Comparison of ENCODE assay signal across 8 cellular contexts in genomic region chr15:75639709-75640482, GRCh38. TPM values are rescaled to one million over a fixed set of nuclear protein-coding genes. Genes with fewer than 3 reads are reported as not detected.
DNase-seq lines count a peak whose midpoint lies in the region; ATAC-seq and TF ChIP-seq lines count a peak whose summit lies in the region.

Gene IMP3 (minus strand): TSS chr15:75640224. CDS start chr15:75640168, 56 bp downstream.

- peaks cover 15% of the 10 kb centered on the region for H3K36me3 Mint-ChIP-seq in T-helper 1 cell treated with Interleukin-12 subunit alpha and Interleukin-12 subunit beta and Interleukin-4 antibody, amounts not matched to agents 30 μg/mL and 1 μg/mL, for 36 hours (ENCODE audit: low read depth)
- H3K36me3 Mint-ChIP-seq in progenitor cell of endocrine pancreas (ENCODE audit: insufficient read depth) = no peaks in the 10 kb centered on the region

- DNase-seq in GM13977 (ENCODE audit: low spot score) (peak; percentile 98), NCI-H1694 (lab: John Stamatoyannopoulos, UW) (peak; percentile 96), amniotic stem cell (lab: John Stamatoyannopoulos, UW) (peak; percentile 97), left cardiac atrium (peak; percentile 96), progenitor cell of endocrine pancreas (ENCODE audit: low spot score, unreplicated experiment) (peak; percentile 82), ureter (ENCODE audit: low spot score) (peak; percentile 97)

- H3K27me3 Mint-ChIP-seq in T-helper 1 cell treated with Interleukin-12 subunit alpha and Interleukin-12 subunit beta and Interleukin-4 antibody, amounts not matched to agents 30 μg/mL and 1 μg/mL, for 36 hours (ENCODE audit: low read depth) = peaks cover 3% of the 10 kb centered on the region
- peaks cover 6% of the 10 kb centered on the region for H3K27me3 Mint-ChIP-seq in progenitor cell of endocrine pancreas

- H3K9me3 Mint-ChIP-seq in T-helper 1 cell treated with Interleukin-12 subunit alpha and Interleukin-12 subunit beta and Interleukin-4 antibody, amounts not matched to agents 30 μg/mL and 1 μg/mL, for 36 hours = no peaks in the 10 kb centered on the region
- H3K9me3 Mint-ChIP-seq in progenitor cell of endocrine pancreas (ENCODE audit: low read depth) = no peaks in the 10 kb centered on the region

- peaks cover 28% of the 10 kb centered on the region for H3K4me1 Mint-ChIP-seq in T-helper 1 cell treated with Interleukin-12 subunit alpha and Interleukin-12 subunit beta and Interleukin-4 antibody, amounts not matched to agents 30 μg/mL and 1 μg/mL, for 36 hours (ENCODE audit: low read depth)
- H3K4me1 Mint-ChIP-seq in progenitor cell of endocrine pancreas (ENCODE audit: low read depth) = peaks cover 23% of the 10 kb centered on the region

- TF ChIP-seq CTCF in GM13977 (IDR thresholded peaks at IDR 0.05; ENCODE audit: extremely low read depth, insufficient read depth, missing control alignments) (no peak), progenitor cell of endocrine pancreas (IDR thresholded peaks at IDR 0.05; ENCODE audit: unreplicated experiment) (no peak)

- in situ Hi-C loops in GM13977 (cut with MboI; ENCODE audit: low pct_unique_long_range_greater_than_20kb, low sequenced_read_pairs, unreplicated experiment) = loop anchor here (25.0 kb wide), 1 partner anchor 278 kb away; the partner anchor contains the start of gene MAN2C1

- peak within 1 kb of the TSS; percentile 95 for H3K4me3 Mint-ChIP-seq in T-helper 1 cell treated with Interleukin-12 subunit alpha and Interleukin-12 subunit beta and Interleukin-4 antibody, amounts not matched to agents 30 μg/mL and 1 μg/mL, for 36 hours
- H3K4me3 Mint-ChIP-seq in progenitor cell of endocrine pancreas (ENCODE audit: low read depth) = peak within 1 kb of the TSS; percentile 87

- intact Hi-C loops in left cardiac atrium (cut with DNase I) = loop anchor here in 1 of 2 donors (5.0 kb wide), 1 partner anchor 42 kb away; no protein-coding TSS in a partner anchor

- peak within 1 kb of the TSS; percentile 91 for H3K27ac Mint-ChIP-seq in T-helper 1 cell treated with Interleukin-12 subunit alpha and Interleukin-12 subunit beta and Interleukin-4 antibody, amounts not matched to agents 30 μg/mL and 1 μg/mL, for 36 hours
- peak within 1 kb of the TSS; percentile 96 for H3K27ac Mint-ChIP-seq in progenitor cell of endocrine pancreas

- ATAC-seq in HG02884 (IDR thresholded peaks at IDR 0.05; ENCODE audit: unreplicated experiment) = peak; percentile 85
- ATAC-seq in left cardiac atrium = peak; percentile 97 to 98

RNA-seq across cellular contexts. Expression of gene IMP3, which starts in this region (rescaled TPM):
- total RNA-seq in left cardiac atrium (10 to 100 TPM; 44.1 to 49.9 TPM), progenitor cell of endocrine pancreas (53.7 and 54.0 TPM in 2 replicates), ureter (63.9 TPM)

Comparison
In these comparisons a context has a peak if more than half of its experiments do, and no peak if none do; other contexts are left out.
1. Peak in every context shown above with its lines: DNase-seq and ATAC-seq.